Comparison of ENCODE assay signal across 8 cellular contexts in the genomic region with DNA sequence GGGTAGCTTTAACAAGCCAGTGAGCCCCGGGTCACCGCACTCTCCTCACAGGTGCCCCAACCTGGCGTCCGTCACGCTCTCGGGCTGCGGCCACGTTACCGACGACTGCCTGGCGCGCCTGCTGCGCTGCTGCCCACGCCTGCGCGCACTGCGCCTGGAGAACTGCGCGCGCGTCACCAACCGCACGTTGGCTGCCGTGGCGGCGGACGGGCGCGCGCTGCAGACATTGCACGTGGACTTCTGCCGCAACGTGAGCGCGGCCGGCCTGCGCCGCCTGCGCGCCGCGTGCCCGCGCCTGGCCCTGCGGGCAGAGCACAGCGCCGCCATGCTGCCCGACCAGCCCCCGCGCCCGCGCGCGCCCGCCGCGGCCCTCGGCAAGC. TPM values are rescaled to one million over a fixed set of nuclear protein-coding genes. Genes with fewer than 3 reads are reported as not detected.
A peak's percentile ranks its signal among the peaks of the same experiment; 100 is the strongest.
DNase-seq lines count a peak whose midpoint lies in the region; ATAC-seq lines count a peak whose summit lies in the region.

No MANE protein-coding gene starts in this region.

- H3K36me3 ChIP-seq in HUES48 (ENCODE audit: control insufficient read depth, insufficient read depth, low read length) = no peaks in the 10 kb centered on the region

- peak overlapping the region; percentile 63 for H3K9ac ChIP-seq in HUES48 (ENCODE audit: low read depth, low read length)

- DNase-seq in DMS114 treated with DMSO at 0.1 percent for 48 hours (lab: John Stamatoyannopoulos, UW; ENCODE audit: unreplicated experiment) = peak; percentile 87
- DNase-seq in OCI-M1 (lab: John Stamatoyannopoulos, UW) = peak; percentile 92
- DNase-seq in activated T-cell treated with anti-CD3 and anti-CD28 coated beads, Interleukin-2, amount 50 U/mL, for 1 hour = peak; percentile 91
- peak; percentile 91 for DNase-seq in myocyte (ENCODE audit: low read depth)
- peak; percentile 76 for DNase-seq in stimulated activated CD8-positive, alpha-beta memory T cell treated with anti-CD3 and anti-CD28 coated beads, Interleukin-7, amount 100 ng/mL, for 24 hours (ENCODE audit: low read depth)

- peak; percentile 49 for ATAC-seq in GM21447 (IDR thresholded peaks at IDR 0.05; ENCODE audit: unreplicated experiment)
- peak; percentile 74 for ATAC-seq in esophagus mucosa

- H3K9me3 ChIP-seq in HUES48 (ENCODE audit: control insufficient read depth, insufficient read depth, low read length) = no peaks in the 10 kb centered on the region

- peak overlapping the region; percentile 85 for H3K4me3 ChIP-seq in HUES48 (ENCODE audit: low read depth, low read length)

- H3K27ac ChIP-seq in HUES48 (ENCODE audit: low read depth, low read length) = peak overlapping the region; percentile 76

- H3K4me1 ChIP-seq in HUES48 (ENCODE audit: control insufficient read depth, insufficient read depth, low read length) = peaks cover 12% of the 10 kb centered on the region; the same call in 1 of the 2 replicates

- H3K27me3 ChIP-seq in HUES48 (ENCODE audit: control insufficient read depth, insufficient read depth, low read length) = peaks cover 43% of the 10 kb centered on the region

RNA-seq across cellular contexts. Expression of gene FBXL22, which starts 3.4 kb away (rescaled TPM):
- total RNA-seq in esophagus mucosa = 1.2 TPM
- total RNA-seq in myocyte = 26.5 and 39.5 TPM in 2 replicates
- 10.0 TPM for polyA plus RNA-seq in myocyte (2012)

Comparison
In these comparisons a context has a peak if more than half of its experiments do, and no peak if none do; other contexts are left out.
1. Peak in every context shown above with its lines: DNase-seq, ATAC-seq, H3K4me3 ChIP-seq and H3K27ac ChIP-seq.
2. RNA of gene FBXL22, which starts 3.4 kb away (total RNA-seq): 26.5 to 39.5 TPM in myocyte; 1.2 TPM in esophagus mucosa (single experiment); every median in the first group is over 10 times any median in the second.